In the genomic region with DNA sequence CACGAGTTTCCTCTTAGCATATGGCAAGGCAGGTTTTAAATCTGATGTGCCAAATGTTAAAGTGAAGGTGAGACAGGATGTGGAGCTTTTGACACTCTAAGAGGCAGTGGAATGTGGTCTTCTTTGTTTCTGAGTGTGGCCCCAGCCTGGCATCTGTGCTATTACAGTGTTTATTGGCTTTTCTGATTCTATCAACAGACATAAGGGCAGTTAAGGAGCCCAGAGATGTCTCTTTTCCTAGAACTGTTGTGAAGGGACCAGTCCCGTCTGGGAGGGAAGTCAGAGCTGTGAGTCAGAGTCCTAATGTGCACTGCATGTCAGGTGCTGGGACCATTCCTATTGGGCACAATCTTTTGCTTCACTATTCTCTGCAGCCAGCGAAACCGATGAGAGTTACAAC, we compare ENCODE assay signal across 13 cellular contexts. TPM values are rescaled to one million over a fixed set of nuclear protein-coding genes. Genes with fewer than 3 reads are reported as not detected.
DNase-seq lines count a peak whose midpoint lies in the region; ATAC-seq and TF ChIP-seq lines count a peak whose summit lies in the region.
"Had no signal": no experiment of that assay in that cellular context is flagged by ENCODE, and none has a peak within 500 bp of the region (broad histone marks: within the 10 kb centered on the region; RNA-seq: fewer than 3 reads in every experiment).

No MANE protein-coding gene starts in this region.

- H3K9ac ChIP-seq in colonic mucosa (ENCODE audit: low read depth in 2 of 2, low read length in 2 of 2): no peak overlapping the region

- H3K36me3 Mint-ChIP-seq in GM23338 (ENCODE audit: low read depth): peaks cover 12% of the 10 kb centered on the region; the same call in 2 of the 3 replicates
- H3K36me3 Mint-ChIP-seq in nephron (ENCODE audit: low read depth): peaks cover 32% of the 10 kb centered on the region

- peaks cover 19% of the 10 kb centered on the region for H3K4me1 ChIP-seq in GM23338 (ENCODE audit: insufficient read depth)
- no peaks in the 10 kb centered on the region for H3K4me1 ChIP-seq in colonic mucosa
- H3K4me1 ChIP-seq: tibial nerve had no signal

- H3K27ac ChIP-seq in GM23338 (ENCODE audit: low read depth) (peak overlapping the region; percentile 39), colonic mucosa (no peak overlapping the region)
- H3K27ac ChIP-seq: tibial nerve had no signal

- H3F3A ChIP-seq in GM23338 (replicated peaks; ENCODE audit: low read depth): no peaks in the 10 kb centered on the region

- H3K4me3 Mint-ChIP-seq in GM23338 (no peak overlapping the region; the same call in 2 of the 3 replicates), nephron (no peak overlapping the region)
- H3K4me3 Mint-ChIP-seq: naive thymus-derived CD4-positive, alpha-beta T cell had no signal

- intact Hi-C loops in colonic mucosa (cut with DNase I): no loop called here

- H3K36me3 ChIP-seq in GM23338 (ENCODE audit: insufficient read depth) (no peaks in the 10 kb centered on the region), colonic mucosa (no peaks in the 10 kb centered on the region)
- H3K36me3 ChIP-seq: tibial nerve had no signal

- peaks cover 51% of the 10 kb centered on the region for H3K79me2 ChIP-seq in GM23338 (replicated peaks; ENCODE audit: insufficient read depth)

- H3K4me1 Mint-ChIP-seq in GM23338 (peaks cover 42% of the 10 kb centered on the region), nephron (peaks cover 22% of the 10 kb centered on the region)

- H3K27ac Mint-ChIP-seq in GM23338: peak overlapping the region; percentile 58
- peak overlapping the region in 2 of 3 experiments; percentile 49 to 57 for H3K27ac Mint-ChIP-seq in nephron

- TF ChIP-seq CTCF in GM23338 (conservative IDR thresholded peaks at IDR 0.05; ENCODE audit: low read depth in 2 of 2) (no peak), choroid plexus epithelial cell (conservative IDR thresholded peaks at IDR 0.05; ENCODE audit: low read depth, low read length) (no peak), nephron (IDR thresholded peaks at IDR 0.05; ENCODE audit: unreplicated experiment in 3 of 3) (no peak), colonic mucosa (IDR thresholded peaks at IDR 0.05) (no peak)

- no peaks in the 10 kb centered on the region for H3K9me3 Mint-ChIP-seq in GM23338
- no peaks in the 10 kb centered on the region for H3K9me3 Mint-ChIP-seq in nephron
- H3K9me3 Mint-ChIP-seq: CD8-positive, alpha-beta memory T cell; naive thymus-derived CD4-positive, alpha-beta T cell had no signal

- H3K4me2 ChIP-seq in GM23338: peak overlapping the region; percentile 45

- H3K4me3 ChIP-seq in GM23338 (no peak overlapping the region), choroid plexus epithelial cell (ENCODE audit: low read depth, low read length) (no peak overlapping the region), colonic mucosa (no peak overlapping the region)
- H3K4me3 ChIP-seq: tibial nerve had no signal

- no peaks in the 10 kb centered on the region for H4K20me1 ChIP-seq in GM23338 (replicated peaks; ENCODE audit: insufficient read depth)

- H3K27me3 ChIP-seq in GM23338 (ENCODE audit: insufficient read depth): no peaks in the 10 kb centered on the region
- H3K27me3 ChIP-seq in colonic mucosa: no peaks in the 10 kb centered on the region
- H3K27me3 ChIP-seq: tibial nerve had no signal

- ATAC-seq in GM23338 (peak; percentile 84), GM19023 (IDR thresholded peaks at IDR 0.05; ENCODE audit: unreplicated experiment) (no peak), HG02763 (IDR thresholded peaks at IDR 0.05; ENCODE audit: unreplicated experiment) (no peak)
- ATAC-seq: naive thymus-derived CD4-positive, alpha-beta T cell had no signal

- no peak overlapping the region for H2AFZ ChIP-seq in GM23338

- H3K9me2 ChIP-seq in GM23338 (ENCODE audit: insufficient read depth): no peaks in the 10 kb centered on the region

- DNase-seq in GM23338 (ENCODE audit: low spot score): peak; percentile 61
- DNase-seq in NCI-H69 (lab: John Stamatoyannopoulos, UW): peak; percentile 7
- DNase-seq in choroid plexus epithelial cell (ENCODE audit: low read depth): peak; percentile 15
- DNase-seq in colonic mucosa: no peak
- no peak for DNase-seq in NCI-H748 (lab: John Stamatoyannopoulos, UW; ENCODE audit: unreplicated experiment)
- DNase-seq: CD8-positive, alpha-beta memory T cell; naive thymus-derived CD4-positive, alpha-beta T cell; NCI-H345; SIG-M5 had no signal

- no peaks in the 10 kb centered on the region for H3K9me3 ChIP-seq in colonic mucosa
- H3K9me3 ChIP-seq: tibial nerve had no signal

- no peaks in the 10 kb centered on the region for H3K27me3 Mint-ChIP-seq in GM23338 (ENCODE audit: insufficient read depth, low read depth, poor library complexity)
- no peaks in the 10 kb centered on the region for H3K27me3 Mint-ChIP-seq in nephron (ENCODE audit: low read depth)
- H3K27me3 Mint-ChIP-seq: CD8-positive, alpha-beta memory T cell; naive thymus-derived CD4-positive, alpha-beta T cell had no signal

TF ChIP-seq in GM23338, 12 proteins besides CTCF, POLR2A, EP300 and RAD21:
- TF ChIP-seq STAT1 (IDR thresholded peaks at IDR 0.05; ENCODE audit: unreplicated experiment) (no peak), REST (IDR thresholded peaks at IDR 0.05; ENCODE audit: unreplicated experiment) (no peak)
TF ChIP-seq in GM23338: peak in this region for 0.

RNA-seq across cellular contexts. Expression of gene TRUB1, which starts 32.5 kb away (rescaled TPM):
- 32.7 and 34.5 TPM in 2 replicates for total RNA-seq in GM23338 (2014; rRNA removed; shearing (Covaris generic))
- 15.0 and 15.5 TPM in 2 replicates for polyA plus RNA-seq in GM23338 (2016; fragmentation: Nextera tagmentation; extraction: Ambion mirVana)
- 10 to 100 TPM; 15.1 to 20.3 TPM for total RNA-seq in colonic mucosa

Comparison
In these comparisons a context has a peak if more than half of its experiments do, and no peak if none do; other contexts are left out.
1. DNase-seq: peak in GM23338 (single experiment), NCI-H69 (single experiment) and choroid plexus epithelial cell (single experiment); none in colonic mucosa (single experiment) and NCI-H748 (single experiment).